10 cellular contexts compared by ENCODE assay signal in genomic region chr1:200040516-200041138, GRCh38. TPM values are rescaled to one million over a fixed set of nuclear protein-coding genes. Genes with fewer than 3 reads are reported as not detected.
DNase-seq lines count a peak whose midpoint lies in the region; ATAC-seq and TF ChIP-seq lines count a peak whose summit lies in the region.
"Had no signal": no experiment of that assay in that cellular context is flagged by ENCODE, and none has a peak within 500 bp of the region (broad histone marks: within the 10 kb centered on the region; RNA-seq: fewer than 3 reads in every experiment).

No MANE protein-coding gene starts in this region.

- in situ Hi-C loops in transverse colon (cut with MboI; ENCODE audit: low pct_ligation_motif_present in 1 of 4, low pct_unique_long_range_greater_than_20kb in 1 of 4, low sequenced_read_pairs in 3 of 4): no loop called here

- H3K4me3 ChIP-seq in choroid plexus epithelial cell (ENCODE audit: low read depth, low read length) (peak overlapping the region; percentile 24), mesendoderm (ENCODE audit: low read length) (peak overlapping the region; percentile 10), transverse colon (peak overlapping the region in 3 of 4 donors; percentile 51 to 69 (median 61))

- H2AK5ac ChIP-seq in mesendoderm (ENCODE audit: low read length): no peak overlapping the region

- H3K18ac ChIP-seq in mesendoderm (ENCODE audit: low read length): peak overlapping the region; percentile 6

- peaks cover 36% of the 10 kb centered on the region for H3K4me1 Mint-ChIP-seq in activated T-cell treated with anti-CD3 and anti-CD28 coated beads, Interleukin-2, amount 50 U/mL, for 4 hours (ENCODE audit: low read depth)

- H3K36me3 ChIP-seq in mesendoderm (ENCODE audit: control insufficient read depth, insufficient read depth, low read length): no peaks in the 10 kb centered on the region
- H3K36me3 ChIP-seq in transverse colon: no peaks in the 10 kb centered on the region

- H3K4ac ChIP-seq in mesendoderm (ENCODE audit: low read depth, low read length): no peak overlapping the region

- peak overlapping the region; percentile 75 for H3K56ac ChIP-seq in mesendoderm (ENCODE audit: low read length)

- no peak for TF ChIP-seq EP300 in transverse colon (IDR thresholded peaks at IDR 0.05; ENCODE audit: low read depth)

- intact Hi-C loops in transverse colon (cut with DNase I; ENCODE audit: low total_unique reads): no loop called here

- H3K9me3 Mint-ChIP-seq in activated T-cell treated with anti-CD3 and anti-CD28 coated beads, Interleukin-2, amount 50 U/mL, for 4 hours: no peaks in the 10 kb centered on the region
- H3K9me3 Mint-ChIP-seq: memory B cell had no signal

- no peak overlapping the region for H2BK120ac ChIP-seq in mesendoderm (ENCODE audit: low read depth, low read length)

- peaks cover 76% of the 10 kb centered on the region for H3K27me3 Mint-ChIP-seq in activated T-cell treated with anti-CD3 and anti-CD28 coated beads, Interleukin-2, amount 50 U/mL, for 4 hours (ENCODE audit: low read depth)

- no peak overlapping the region for H2BK5ac ChIP-seq in mesendoderm (ENCODE audit: low read length)

- TF ChIP-seq CTCF in choroid plexus epithelial cell (conservative IDR thresholded peaks at IDR 0.05; ENCODE audit: low read depth, low read length) (no peak), transverse colon (IDR thresholded peaks at IDR 0.05) (no peak)

- no peaks in the 10 kb centered on the region for H3K36me3 Mint-ChIP-seq in activated T-cell treated with anti-CD3 and anti-CD28 coated beads, Interleukin-2, amount 50 U/mL, for 4 hours (ENCODE audit: insufficient read depth)
- H3K36me3 Mint-ChIP-seq: memory B cell had no signal

- no peaks in the 10 kb centered on the region for H3K79me2 ChIP-seq in mesendoderm (ENCODE audit: control insufficient read depth, insufficient read depth, low read length)

- no peak overlapping the region for H4K8ac ChIP-seq in mesendoderm (ENCODE audit: low read depth, low read length)

- H3K4me3 Mint-ChIP-seq in activated T-cell treated with anti-CD3 and anti-CD28 coated beads, Interleukin-2, amount 50 U/mL, for 4 hours: no peak overlapping the region

- TF ChIP-seq POLR2A in transverse colon (IDR thresholded peaks at IDR 0.05): peak; percentile 54

- peak overlapping the region; percentile 100 for H3K4me2 ChIP-seq in mesendoderm (ENCODE audit: low read length)

- DNase-seq in activated T-cell treated with anti-CD3 and anti-CD28 coated beads, Interleukin-2, amount 50 U/mL, for 4 hours: no peak
- DNase-seq in activated T-cell treated with anti-CD3 and anti-CD28 coated beads for 4 hours (no peak), choroid plexus epithelial cell (ENCODE audit: low read depth) (peak; percentile 48), mesendoderm (peak; percentile 83), transverse colon (peak; percentile 73), NCI-H2107 treated with DMSO at 0.1 percent for 48 hours (lab: John Stamatoyannopoulos, UW; ENCODE audit: unreplicated experiment) (no peak)
- no peak for DNase-seq in effector CD4-positive, alpha-beta T cell
- DNase-seq: amygdala had no signal

- no peak overlapping the region for H3K27ac ChIP-seq in mesendoderm (ENCODE audit: low read depth, low read length)
- H3K27ac ChIP-seq in transverse colon: peak overlapping the region; percentile 76 to 86 (median 81)

- H3K79me1 ChIP-seq in mesendoderm (ENCODE audit: low read length): no peaks in the 10 kb centered on the region

- H3K27me3 ChIP-seq in mesendoderm (ENCODE audit: insufficient read depth, low read length, poor library complexity) (peaks cover 40% of the 10 kb centered on the region), transverse colon (peaks cover 100% of the 10 kb centered on the region)

- H3K23ac ChIP-seq in mesendoderm (ENCODE audit: low read length): no peak overlapping the region

- peak; percentile 16 to 20 for ATAC-seq in activated T-cell treated with anti-CD3 and anti-CD28 coated beads, Interleukin-2, amount 50 U/mL, for 4 hours
- ATAC-seq in GM18502 (IDR thresholded peaks at IDR 0.05; ENCODE audit: poor library complexity, unreplicated experiment): no peak

- no peak overlapping the region for H4K5ac ChIP-seq in mesendoderm (ENCODE audit: low read length)

- H3K9ac ChIP-seq in mesendoderm (ENCODE audit: low read length): peak overlapping the region; percentile 43

- no peak overlapping the region for H2BK15ac ChIP-seq in mesendoderm (replicated peaks; ENCODE audit: low read depth)

- peaks cover 10% of the 10 kb centered on the region for H3K4me1 ChIP-seq in mesendoderm (ENCODE audit: control insufficient read depth, low read depth, low read length)
- H3K4me1 ChIP-seq in transverse colon: peaks cover 3 to 74% (median 23%) of the 10 kb centered on the region in 4 donors

- H3K9me3 ChIP-seq in transverse colon: no peaks in the 10 kb centered on the region

- no CpG with 5 or more reads among the region's 34 CpGs for WGBS in mesendoderm (ENCODE audit: extremely low coverage, insufficient coverage, low lambda C conversion rate)
- WGBS in transverse colon (ENCODE audit: low coverage in 1 of 2), 2 donors: 0 to 7% methylated on average over 1 to 25 of the region's 34 CpGs

RNA-seq across cellular contexts. Expression of gene NR5A2, which starts 13.1 kb away (rescaled TPM):
- under 1 TPM in 1 of 3 donors, not detected in 2; 0.08 TPM for total RNA-seq in activated T-cell treated with anti-CD3 and anti-CD28 coated beads, Interleukin-2, amount 50 U/mL, for 4 hours
- 6.5 TPM for polyA plus RNA-seq in mesendoderm (2013, experiment 1 of 2)
- 6.7 TPM for polyA plus RNA-seq in mesendoderm (2013, experiment 2 of 2)
- 10 to 100 TPM; 75.4 to 92.6 (median 85.4) TPM for total RNA-seq in transverse colon

Comparison
In these comparisons a context has a peak if more than half of its experiments do, and no peak if none do; other contexts are left out.
1. DNase-seq: peak in choroid plexus epithelial cell (single experiment), mesendoderm (single experiment) and transverse colon (single experiment); none in activated T-cell treated with anti-CD3 and anti-CD28 coated beads, Interleukin-2, amount 50 U/mL, for 4 hours (single experiment), activated T-cell treated with anti-CD3 and anti-CD28 coated beads for 4 hours (single experiment), effector CD4-positive, alpha-beta T cell (single experiment) and NCI-H2107 treated with DMSO at 0.1 percent for 48 hours (single experiment).
2. H3K4me3 ChIP-seq: peak in every context shown above with its lines; median percentile 61 in transverse colon; 24 in choroid plexus epithelial cell; 10 in mesendoderm.
3. RNA of gene NR5A2, which starts 13.1 kb away (total RNA-seq): 75.4 to 92.6 TPM in transverse colon; 0.08 TPM in activated T-cell treated with anti-CD3 and anti-CD28 coated beads, Interleukin-2, amount 50 U/mL, for 4 hours; every median in the first group is over 10 times any median in the second.